Comparison of ENCODE assay signal across 1 cellular context in the genomic region with DNA sequence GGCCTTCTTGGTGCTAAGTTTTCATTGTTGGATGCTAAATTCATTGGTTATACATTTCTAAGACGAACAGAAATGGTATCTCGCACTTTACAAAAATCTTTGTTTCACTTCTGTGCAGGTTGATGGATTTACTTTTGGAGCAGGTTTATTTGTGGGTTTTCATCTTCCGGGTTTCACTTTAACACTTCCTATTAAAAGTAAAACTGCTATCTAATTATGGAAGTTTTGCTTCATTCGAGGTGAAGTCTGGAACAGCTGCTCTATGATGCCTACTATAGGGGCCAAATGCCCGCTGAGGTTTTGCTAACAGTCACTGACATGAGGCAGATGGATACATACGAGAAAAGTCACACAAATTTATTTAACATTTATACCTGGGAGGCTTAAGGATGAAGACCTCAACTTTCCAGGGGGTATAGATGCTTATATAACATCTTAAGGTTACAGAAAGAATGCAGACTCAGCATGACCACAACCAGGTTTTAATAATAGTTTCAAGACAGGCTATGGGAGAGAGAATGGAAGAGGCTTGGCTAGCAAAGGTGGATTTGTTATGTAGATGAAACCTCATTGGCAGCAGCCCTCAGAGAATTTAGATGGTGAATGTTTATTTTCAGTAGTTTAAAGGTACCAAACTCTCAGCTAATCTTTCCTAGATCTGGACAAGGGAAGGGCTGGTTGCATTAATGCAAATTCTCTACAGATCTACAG.
TF ChIP-seq lines count a peak whose summit lies in the region.

No MANE protein-coding gene starts in this region.

TF ChIP-seq in GM12878, 131 proteins besides CTCF, POLR2A, EP300 and RAD21 (continued from another document):
- TF ChIP-seq SKIL (IDR thresholded peaks at IDR 0.05; ENCODE audit: low read depth, poor library complexity, severe bottlenecking) (peak; percentile 14), KLF5 (IDR thresholded peaks at IDR 0.05; ENCODE audit: partially characterized antibody) (no peak), MAX (IDR thresholded peaks at IDR 0.05; ENCODE audit: low read depth, low read length) (no peak), MEF2A (IDR thresholded peaks at IDR 0.05; ENCODE audit: insufficient read depth, low read depth, low read length) (0 out of 2 replicates have a peak, but pooled peaks have one; percentile 44), IKZF1 (conservative IDR thresholded peaks at IDR 0.05) (peak; percentile 83), MEF2B (IDR thresholded peaks at IDR 0.05; ENCODE audit: partially characterized antibody, poor library complexity, severe bottlenecking) (peak; percentile 24), RUNX3 (IDR thresholded peaks at IDR 0.05; ENCODE audit: low read length) (peak; percentile 77), EZH2 (IDR thresholded peaks at IDR 0.05; ENCODE audit: borderline replicate concordance, control insufficient read depth, low read depth, low read length) (no peak), CHD4 (IDR thresholded peaks at IDR 0.05) (no peak), E2F4 (IDR thresholded peaks at IDR 0.05; ENCODE audit: low read depth, low read length) (no peak), RB1 (IDR thresholded peaks at IDR 0.05; ENCODE audit: borderline replicate concordance) (no peak), MYB (IDR thresholded peaks at IDR 0.05; ENCODE audit: borderline replicate concordance, low read depth, low read length) (no peak), LARP7 (IDR thresholded peaks at IDR 0.05) (no peak), RFX5 (IDR thresholded peaks at IDR 0.05; ENCODE audit: low read depth, low read length) (no peak), ELK1 (IDR thresholded peaks at IDR 0.05; ENCODE audit: low read depth, low read length) (no peak), ZNF207 (IDR thresholded peaks at IDR 0.05; ENCODE audit: borderline replicate concordance) (no peak), MTA3 (IDR thresholded peaks at IDR 0.05; ENCODE audit: borderline replicate concordance, low read length) (peak; percentile 63; the same call in 1 of the 2 replicates), NFIC (IDR thresholded peaks at IDR 0.05; ENCODE audit: low read depth, low read length) (peak; percentile 37; the same call in 1 of the 2 replicates), ZNF217 (IDR thresholded peaks at IDR 0.05) (0 out of 2 replicates have a peak, but pooled peaks have one; percentile 42), BACH1 (IDR thresholded peaks at IDR 0.05; ENCODE audit: borderline replicate concordance) (no peak), IKZF2 (IDR thresholded peaks at IDR 0.05) (peak in 1 of 2 experiments; percentile 77)
- TF ChIP-seq, protein P1, sequence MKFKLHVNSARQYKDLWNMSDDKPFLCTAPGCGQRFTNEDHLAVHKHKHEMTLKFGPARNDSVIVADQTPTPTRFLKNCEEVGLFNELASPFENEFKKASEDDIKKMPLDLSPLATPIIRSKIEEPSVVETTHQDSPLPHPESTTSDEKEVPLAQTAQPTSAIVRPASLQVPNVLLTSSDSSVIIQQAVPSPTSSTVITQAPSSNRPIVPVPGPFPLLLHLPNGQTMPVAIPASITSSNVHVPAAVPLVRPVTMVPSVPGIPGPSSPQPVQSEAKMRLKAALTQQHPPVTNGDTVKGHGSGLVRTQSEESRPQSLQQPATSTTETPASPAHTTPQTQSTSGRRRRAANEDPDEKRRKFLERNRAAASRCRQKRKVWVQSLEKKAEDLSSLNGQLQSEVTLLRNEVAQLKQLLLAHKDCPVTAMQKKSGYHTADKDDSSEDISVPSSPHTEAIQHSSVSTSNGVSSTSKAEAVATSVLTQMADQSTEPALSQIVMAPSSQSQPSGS (IDR thresholded peaks at IDR 0.05; ENCODE audit: low read length), result 0 out of 2 replicates have a peak, but pooled peaks have one; percentile 36
- TF ChIP-seq, protein P2, sequence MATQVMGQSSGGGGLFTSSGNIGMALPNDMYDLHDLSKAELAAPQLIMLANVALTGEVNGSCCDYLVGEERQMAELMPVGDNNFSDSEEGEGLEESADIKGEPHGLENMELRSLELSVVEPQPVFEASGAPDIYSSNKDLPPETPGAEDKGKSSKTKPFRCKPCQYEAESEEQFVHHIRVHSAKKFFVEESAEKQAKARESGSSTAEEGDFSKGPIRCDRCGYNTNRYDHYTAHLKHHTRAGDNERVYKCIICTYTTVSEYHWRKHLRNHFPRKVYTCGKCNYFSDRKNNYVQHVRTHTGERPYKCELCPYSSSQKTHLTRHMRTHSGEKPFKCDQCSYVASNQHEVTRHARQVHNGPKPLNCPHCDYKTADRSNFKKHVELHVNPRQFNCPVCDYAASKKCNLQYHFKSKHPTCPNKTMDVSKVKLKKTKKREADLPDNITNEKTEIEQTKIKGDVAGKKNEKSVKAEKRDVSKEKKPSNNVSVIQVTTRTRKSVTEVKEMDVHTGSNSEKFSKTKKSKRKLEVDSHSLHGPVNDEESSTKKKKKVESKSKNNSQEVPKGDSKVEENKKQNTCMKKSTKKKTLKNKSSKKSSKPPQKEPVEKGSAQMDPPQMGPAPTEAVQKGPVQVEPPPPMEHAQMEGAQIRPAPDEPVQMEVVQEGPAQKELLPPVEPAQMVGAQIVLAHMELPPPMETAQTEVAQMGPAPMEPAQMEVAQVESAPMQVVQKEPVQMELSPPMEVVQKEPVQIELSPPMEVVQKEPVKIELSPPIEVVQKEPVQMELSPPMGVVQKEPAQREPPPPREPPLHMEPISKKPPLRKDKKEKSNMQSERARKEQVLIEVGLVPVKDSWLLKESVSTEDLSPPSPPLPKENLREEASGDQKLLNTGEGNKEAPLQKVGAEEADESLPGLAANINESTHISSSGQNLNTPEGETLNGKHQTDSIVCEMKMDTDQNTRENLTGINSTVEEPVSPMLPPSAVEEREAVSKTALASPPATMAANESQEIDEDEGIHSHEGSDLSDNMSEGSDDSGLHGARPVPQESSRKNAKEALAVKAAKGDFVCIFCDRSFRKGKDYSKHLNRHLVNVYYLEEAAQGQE (IDR thresholded peaks at IDR 0.05; ENCODE audit: low read depth, low read length), result no peak
- TF ChIP-seq, protein P3, sequence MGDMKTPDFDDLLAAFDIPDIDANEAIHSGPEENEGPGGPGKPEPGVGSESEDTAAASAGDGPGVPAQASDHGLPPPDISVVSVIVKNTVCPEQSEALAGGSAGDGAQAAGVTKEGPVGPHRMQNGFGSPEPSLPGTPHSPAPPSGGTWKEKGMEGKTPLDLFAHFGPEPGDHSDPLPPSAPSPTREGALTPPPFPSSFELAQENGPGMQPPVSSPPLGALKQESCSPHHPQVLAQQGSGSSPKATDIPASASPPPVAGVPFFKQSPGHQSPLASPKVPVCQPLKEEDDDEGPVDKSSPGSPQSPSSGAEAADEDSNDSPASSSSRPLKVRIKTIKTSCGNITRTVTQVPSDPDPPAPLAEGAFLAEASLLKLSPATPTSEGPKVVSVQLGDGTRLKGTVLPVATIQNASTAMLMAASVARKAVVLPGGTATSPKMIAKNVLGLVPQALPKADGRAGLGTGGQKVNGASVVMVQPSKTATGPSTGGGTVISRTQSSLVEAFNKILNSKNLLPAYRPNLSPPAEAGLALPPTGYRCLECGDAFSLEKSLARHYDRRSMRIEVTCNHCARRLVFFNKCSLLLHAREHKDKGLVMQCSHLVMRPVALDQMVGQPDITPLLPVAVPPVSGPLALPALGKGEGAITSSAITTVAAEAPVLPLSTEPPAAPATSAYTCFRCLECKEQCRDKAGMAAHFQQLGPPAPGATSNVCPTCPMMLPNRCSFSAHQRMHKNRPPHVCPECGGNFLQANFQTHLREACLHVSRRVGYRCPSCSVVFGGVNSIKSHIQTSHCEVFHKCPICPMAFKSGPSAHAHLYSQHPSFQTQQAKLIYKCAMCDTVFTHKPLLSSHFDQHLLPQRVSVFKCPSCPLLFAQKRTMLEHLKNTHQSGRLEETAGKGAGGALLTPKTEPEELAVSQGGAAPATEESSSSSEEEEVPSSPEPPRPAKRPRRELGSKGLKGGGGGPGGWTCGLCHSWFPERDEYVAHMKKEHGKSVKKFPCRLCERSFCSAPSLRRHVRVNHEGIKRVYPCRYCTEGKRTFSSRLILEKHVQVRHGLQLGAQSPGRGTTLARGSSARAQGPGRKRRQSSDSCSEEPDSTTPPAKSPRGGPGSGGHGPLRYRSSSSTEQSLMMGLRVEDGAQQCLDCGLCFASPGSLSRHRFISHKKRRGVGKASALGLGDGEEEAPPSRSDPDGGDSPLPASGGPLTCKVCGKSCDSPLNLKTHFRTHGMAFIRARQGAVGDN (IDR thresholded peaks at IDR 0.05), result 0 out of 2 replicates have a peak, but pooled peaks have one; percentile 41
- TF ChIP-seq, protein P4, sequence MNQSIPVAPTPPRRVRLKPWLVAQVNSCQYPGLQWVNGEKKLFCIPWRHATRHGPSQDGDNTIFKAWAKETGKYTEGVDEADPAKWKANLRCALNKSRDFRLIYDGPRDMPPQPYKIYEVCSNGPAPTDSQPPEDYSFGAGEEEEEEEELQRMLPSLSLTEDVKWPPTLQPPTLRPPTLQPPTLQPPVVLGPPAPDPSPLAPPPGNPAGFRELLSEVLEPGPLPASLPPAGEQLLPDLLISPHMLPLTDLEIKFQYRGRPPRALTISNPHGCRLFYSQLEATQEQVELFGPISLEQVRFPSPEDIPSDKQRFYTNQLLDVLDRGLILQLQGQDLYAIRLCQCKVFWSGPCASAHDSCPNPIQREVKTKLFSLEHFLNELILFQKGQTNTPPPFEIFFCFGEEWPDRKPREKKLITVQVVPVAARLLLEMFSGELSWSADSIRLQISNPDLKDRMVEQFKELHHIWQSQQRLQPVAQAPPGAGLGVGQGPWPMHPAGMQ (IDR thresholded peaks at IDR 0.05; ENCODE audit: borderline replicate concordance), result no peak
